16 cellular contexts compared by ENCODE assay signal in genomic region chr1:20739225-20739624, GRCh38. TPM values are rescaled to one million over a fixed set of nuclear protein-coding genes. Genes with fewer than 3 reads are reported as not detected.
A peak's percentile ranks its signal among the peaks of the same experiment; 100 is the strongest.
DNase-seq lines count a peak whose midpoint lies in the region; ATAC-seq and TF ChIP-seq lines count a peak whose summit lies in the region.
"Had no signal": no experiment of that assay in that cellular context is flagged by ENCODE, and none has a peak within 500 bp of the region (broad histone marks: within the 10 kb centered on the region; RNA-seq: fewer than 3 reads in every experiment).

No MANE protein-coding gene starts in this region.

- H3K4me1 Mint-ChIP-seq in progenitor cell of endocrine pancreas (ENCODE audit: low read depth), result no peaks in the 10 kb centered on the region
- H3K4me1 Mint-ChIP-seq: nephron had no signal

- POLR2A ChIA-PET in GM10248 (lab: Yijun Ruan, JAX), result no interaction called here

- H3K36me3 Mint-ChIP-seq in progenitor cell of endocrine pancreas (ENCODE audit: insufficient read depth), result peaks cover 15% of the 10 kb centered on the region

- CTCF ChIA-PET in GM10248 (lab: Yijun Ruan, JAX), result no interaction called here

- peak overlapping the region; percentile 18 for H3K27ac Mint-ChIP-seq in progenitor cell of endocrine pancreas
- H3K27ac Mint-ChIP-seq: activated CD4-positive, alpha-beta memory T cell treated with anti-CD3 and anti-CD28 coated beads for 36 hours; nephron had no signal

- no peak overlapping the region for H3K4me3 ChIP-seq in epithelial cell of esophagus (ENCODE audit: low read length)
- H3K4me3 ChIP-seq: gastrocnemius medialis had no signal

- no peaks in the 10 kb centered on the region for H3K9me3 Mint-ChIP-seq in progenitor cell of endocrine pancreas (ENCODE audit: low read depth)
- H3K9me3 Mint-ChIP-seq: activated CD4-positive, alpha-beta memory T cell treated with anti-CD3 and anti-CD28 coated beads for 36 hours; nephron had no signal

- TF ChIP-seq CTCF in epithelial cell of esophagus (IDR thresholded peaks at IDR 0.05; ENCODE audit: insufficient read depth, low read depth, low read length, missing control alignments) (no peak), progenitor cell of endocrine pancreas (IDR thresholded peaks at IDR 0.05; ENCODE audit: unreplicated experiment) (no peak), GM10248 (IDR thresholded peaks at IDR 0.05; ENCODE audit: control extremely low read depth, extremely low read depth, low read depth, missing control alignments) (no peak)

- ATAC-seq in HG03135 (IDR thresholded peaks at IDR 0.05; ENCODE audit: unreplicated experiment), result no peak
- ATAC-seq in GM18519 (IDR thresholded peaks at IDR 0.05; ENCODE audit: low FRiP score, unreplicated experiment), result no peak
- no peak for ATAC-seq in GM18873 (IDR thresholded peaks at IDR 0.05; ENCODE audit: low FRiP score, unreplicated experiment)
- ATAC-seq: gastrocnemius medialis had no signal

- H3K4me3 Mint-ChIP-seq in progenitor cell of endocrine pancreas (ENCODE audit: low read depth), result no peak overlapping the region
- H3K4me3 Mint-ChIP-seq: activated CD4-positive, alpha-beta memory T cell treated with anti-CD3 and anti-CD28 coated beads for 36 hours; nephron had no signal

- H3K27me3 Mint-ChIP-seq in progenitor cell of endocrine pancreas, result peaks cover under 1% of the 10 kb centered on the region
- H3K27me3 Mint-ChIP-seq: activated CD4-positive, alpha-beta memory T cell treated with anti-CD3 and anti-CD28 coated beads for 36 hours had no signal

- DNase-seq in EH (ENCODE audit: low read depth) (peak; percentile 92), RKO (ENCODE audit: low spot score) (peak; percentile 19), epithelial cell of esophagus (ENCODE audit: low read depth) (peak; percentile 42), progenitor cell of endocrine pancreas (ENCODE audit: low spot score, unreplicated experiment) (no peak), GM10248 (ENCODE audit: extremely low spot score) (no peak)
- DNase-seq: activated CD4-positive, alpha-beta memory T cell treated with anti-CD3 and anti-CD28 coated beads for 36 hours; activated gamma-delta T cell treated with Interleukin-2 at 50 U/mL for 16 hours; DMS153; gastrocnemius medialis; NCI-H510A treated with DMSO at 0.1 percent for 48 hours; substantia nigra had no signal

RNA-seq across cellular contexts. Expression of gene SH2D5, which starts 6.7 kb away (rescaled TPM):
- 0.53 and 1.2 TPM in 2 replicates for total RNA-seq in progenitor cell of endocrine pancreas

RNA-seq across cellular contexts. Expression of gene KIF17, which starts 21.4 kb away (rescaled TPM):
- total RNA-seq in progenitor cell of endocrine pancreas, result 0.64 and 1.1 TPM in 2 replicates
- total RNA-seq: activated CD4-positive, alpha-beta memory T cell treated with anti-CD3 and anti-CD28 coated beads for 36 hours; RPMI7951 had no signal

RNA-seq across cellular contexts. Expression of gene HP1BP3, which starts 47.9 kb away (rescaled TPM):
- total RNA-seq in progenitor cell of endocrine pancreas, result 361 and 385 TPM in 2 replicates

Comparison
In these comparisons a context has a peak if more than half of its experiments do, and no peak if none do; other contexts are left out.
1. DNase-seq: peak in EH (single experiment), RKO (single experiment) and epithelial cell of esophagus (single experiment); none in progenitor cell of endocrine pancreas (single experiment) and GM10248 (single experiment).